Comparison of ENCODE assay signal across 8 cellular contexts in the genomic region with DNA sequence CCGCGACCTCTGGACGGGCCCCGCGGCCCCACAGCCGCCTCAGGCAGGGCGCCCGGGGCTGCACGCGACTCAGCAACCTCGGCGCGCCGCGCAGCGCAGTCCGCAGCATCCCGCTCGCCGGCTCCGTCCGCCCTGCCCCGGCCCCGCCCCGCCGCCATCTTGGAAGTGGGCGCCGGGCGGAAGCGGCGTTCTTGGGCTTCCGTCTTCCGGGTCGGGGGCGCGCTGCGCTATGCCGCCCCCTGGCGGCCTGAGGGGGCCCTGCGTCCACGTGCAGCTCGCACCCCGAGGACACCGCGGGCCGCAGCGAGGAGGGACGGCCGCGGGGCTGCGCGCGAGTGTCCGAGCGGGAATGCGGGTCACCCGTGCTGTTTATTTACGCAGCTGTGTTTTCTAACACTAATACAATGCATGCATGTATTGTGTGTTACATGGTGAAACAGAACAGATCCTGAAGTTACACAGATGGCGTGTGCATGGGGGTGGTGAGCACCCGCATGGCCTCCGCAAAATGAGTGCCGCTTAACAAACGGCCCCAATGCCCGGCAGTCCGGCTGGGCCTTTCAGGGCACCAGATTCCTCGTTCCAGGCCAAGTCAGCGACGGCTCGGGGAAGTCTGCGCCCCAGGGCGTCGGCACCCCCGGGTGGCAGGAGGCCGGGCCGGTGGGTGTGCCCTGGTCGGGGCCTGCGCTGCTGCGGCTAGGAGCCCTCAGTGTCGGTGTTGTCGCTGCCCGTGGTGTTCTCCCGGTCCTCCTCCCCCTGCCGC. TPM values are rescaled to one million over a fixed set of nuclear protein-coding genes. Genes with fewer than 3 reads are reported as not detected.
A peak's percentile ranks its signal among the peaks of the same experiment; 100 is the strongest.
DNase-seq lines count a peak whose midpoint lies in the region; TF ChIP-seq lines count a peak whose summit lies in the region.

Gene DNLZ, minus strand, starts transcription at position 139 of the 763 bp plus-strand sequence. Its CDS starts 30 bp downstream, at position 109.

- WGBS in SK-N-SH (ENCODE audit: low lambda C conversion rate) = 35% methylated on average over 20 of the region's 83 CpGs
- 10 to 24% methylated on average over 7 to 83 of the region's 83 CpGs for WGBS in testis, 2 donors

- no peaks in the 10 kb centered on the region for H3K9me2 ChIP-seq in SK-N-SH

- TF ChIP-seq CTCF in GM06990 (IDR thresholded peaks at IDR 0.05; ENCODE audit: insufficient read depth, low read length, poor library complexity, severe bottlenecking) = peak; percentile 74
- TF ChIP-seq CTCF in SK-N-SH (IDR thresholded peaks at IDR 0.05) = peak; percentile 85
- TF ChIP-seq CTCF in osteocyte (IDR thresholded peaks at IDR 0.05) = peak; percentile 96
- peak; percentile 99 for TF ChIP-seq CTCF in testis (IDR thresholded peaks at IDR 0.05)

- peak within 1 kb of the TSS; percentile 82 for H3K4me3 Mint-ChIP-seq in activated naive CD4-positive, alpha-beta T cell treated with anti-CD3 and anti-CD28 coated beads, Interleukin-2, amount 10 ng/mL, durations not matched to agents 7 days and 5 days
- peak within 1 kb of the TSS; percentile 81 for H3K4me3 Mint-ChIP-seq in osteocyte (ENCODE audit: unreplicated experiment)

- TF ChIP-seq RAD21 in SK-N-SH (IDR thresholded peaks at IDR 0.05; ENCODE audit: low read length) = peak; percentile 40

- H3K9me3 ChIP-seq in SK-N-SH = no peaks in the 10 kb centered on the region
- no peaks in the 10 kb centered on the region for H3K9me3 ChIP-seq in testis

- H4K20me1 ChIP-seq in SK-N-SH (ENCODE audit: insufficient read depth) = 0 out of 2 replicates have a peak, but pooled peaks cover 3% of the 10 kb centered on the region

- H3K36me3 Mint-ChIP-seq in activated naive CD4-positive, alpha-beta T cell treated with anti-CD3 and anti-CD28 coated beads, Interleukin-2, amount 10 ng/mL, durations not matched to agents 7 days and 5 days = no peaks in the 10 kb centered on the region
- H3K36me3 Mint-ChIP-seq in osteocyte (ENCODE audit: unreplicated experiment) = no peaks in the 10 kb centered on the region

- H3K4me3 ChIP-seq in GM06990 (replicated peaks; ENCODE audit: low read depth, low read length) (peak within 1 kb of the TSS; percentile 75), H7 (ENCODE audit: insufficient read depth, low read depth, low read length) (peak within 1 kb of the TSS; percentile 66), SK-N-SH (ENCODE audit: low read depth in 2 of 2, low read length in 1 of 2) (peak within 1 kb of the TSS; percentile 79 to 96), testis (peak within 1 kb of the TSS; percentile 71 to 96)

- peak within 1 kb of the TSS; percentile 88 for H3K9ac ChIP-seq in SK-N-SH

- H3K36me3 ChIP-seq in GM06990 (ENCODE audit: control insufficient read depth, insufficient read depth, low read length) (no peaks in the 10 kb centered on the region; the same call in 1 of the 2 replicates), H7 (replicated peaks; ENCODE audit: control insufficient read depth, insufficient read depth, low read length) (no peaks in the 10 kb centered on the region; the same call in 1 of the 2 replicates), SK-N-SH (replicated peaks in 1 of 2; ENCODE audit: control insufficient read depth in 1 of 2, insufficient read depth in 2 of 2, low read length in 1 of 2) (peaks cover 0 to under 1% of the 10 kb centered on the region in 2 experiments), testis (ENCODE audit: low read depth, missing control alignments) (no peaks in the 10 kb centered on the region)

- peaks cover 9% of the 10 kb centered on the region for H3K4me1 Mint-ChIP-seq in activated naive CD4-positive, alpha-beta T cell treated with anti-CD3 and anti-CD28 coated beads, Interleukin-2, amount 10 ng/mL, durations not matched to agents 7 days and 5 days
- peaks cover 2% of the 10 kb centered on the region for H3K4me1 Mint-ChIP-seq in osteocyte (ENCODE audit: unreplicated experiment)

- DNase-seq in GM06990 (ENCODE audit: extremely low read depth, insufficient read length) (peak; percentile 89), H7 (no peak), LoVo (ENCODE audit: low spot score) (peak; percentile 88), SK-N-SH (peak; percentile 94), globus pallidus (ENCODE audit: low spot score) (peak; percentile 75), osteocyte (ENCODE audit: extremely low spot score, unreplicated experiment) (peak; percentile 96), testis (peak; percentile 86)
- peak; percentile 90 for DNase-seq in activated naive CD4-positive, alpha-beta T cell treated with anti-CD3 and anti-CD28 coated beads, Interleukin-2, amount 10 ng/mL, durations not matched to agents 7 days and 5 days

- no peaks in the 10 kb centered on the region for H3K9me3 Mint-ChIP-seq in activated naive CD4-positive, alpha-beta T cell treated with anti-CD3 and anti-CD28 coated beads, Interleukin-2, amount 10 ng/mL, durations not matched to agents 7 days and 5 days
- no peaks in the 10 kb centered on the region for H3K9me3 Mint-ChIP-seq in osteocyte (ENCODE audit: unreplicated experiment)

- H3K79me2 ChIP-seq in SK-N-SH (ENCODE audit: insufficient read depth) = no peaks in the 10 kb centered on the region

- no peaks in the 10 kb centered on the region for H3K27me3 ChIP-seq in GM06990 (replicated peaks; ENCODE audit: control insufficient read depth, insufficient read depth, low read length)
- no peaks in the 10 kb centered on the region for H3K27me3 ChIP-seq in H7 (ENCODE audit: control insufficient read depth, insufficient read depth, low read length)
- no peaks in the 10 kb centered on the region for H3K27me3 ChIP-seq in SK-N-SH (ENCODE audit: insufficient read depth)
- no peaks in the 10 kb centered on the region for H3K27me3 ChIP-seq in testis

- peaks cover 4% of the 10 kb centered on the region for H3K27me3 Mint-ChIP-seq in activated naive CD4-positive, alpha-beta T cell treated with anti-CD3 and anti-CD28 coated beads, Interleukin-2, amount 10 ng/mL, durations not matched to agents 7 days and 5 days
- H3K27me3 Mint-ChIP-seq in osteocyte (ENCODE audit: unreplicated experiment) = no peaks in the 10 kb centered on the region

- H3K27ac ChIP-seq in SK-N-SH (ENCODE audit: low read depth in 2 of 2, low read length in 1 of 2) = peak within 1 kb of the TSS; percentile 75 to 96; a peak in 3 of 4 replicates
- H3K27ac ChIP-seq in testis = peak within 1 kb of the TSS; percentile 70 to 94

- intact Hi-C loops in testis (cut with DNase I; ENCODE audit: low total_unique reads) = no loop called here

- CTCF ChIA-PET in SK-N-SH (lab: Yijun Ruan, JAX) = interaction anchor here (0.6 to 6.8 kb wide), 25 partner anchors 9 to 267 kb away, joined by 3 to 65 read pairs (median 6); partner anchors contain the start of genes CARD9, ENTR1, GPSM1 and PMPCA
- CTCF ChIA-PET in activated naive CD4-positive, alpha-beta T cell treated with anti-CD3 and anti-CD28 coated beads, Interleukin-2, amount 10 ng/mL, durations not matched to agents 7 days and 5 days (lab: Charles Lee) = interaction anchor here (0.6 to 1.6 kb wide), 6 partner anchors 10 to 125 kb away, joined by 3 to 5 read pairs (median 3); no protein-coding TSS in a partner anchor

- H2AFZ ChIP-seq in SK-N-SH (ENCODE audit: low read depth) = no peak within 1 kb of the TSS

- no peak for TF ChIP-seq EP300 in SK-N-SH (IDR thresholded peaks at IDR 0.05; ENCODE audit: borderline replicate concordance in 1 of 2, low read depth in 1 of 2, low read length in 1 of 2)

- no peak for TF ChIP-seq POLR2A in testis (IDR thresholded peaks at IDR 0.05)

- POLR2A ChIA-PET in SK-N-SH (lab: Yijun Ruan, JAX) = interaction anchor here (0.7 to 3.8 kb wide), 8 partner anchors 9 to 52 kb away, joined by 4 to 36 read pairs (median 6); partner anchors contain the start of genes CARD9, ENTR1 and PMPCA

- H3K4me1 ChIP-seq in SK-N-SH (ENCODE audit: control insufficient read depth in 1 of 2, insufficient read depth in 2 of 2, low read depth in 1 of 2, low read length in 1 of 2) (peaks cover 0 to 61% of the 10 kb centered on the region in 2 experiments; a peak in 1 of 4 replicates), testis (peaks cover 7% of the 10 kb centered on the region)

- peak within 1 kb of the TSS; percentile 92 for H3K27ac Mint-ChIP-seq in activated naive CD4-positive, alpha-beta T cell treated with anti-CD3 and anti-CD28 coated beads, Interleukin-2, amount 10 ng/mL, durations not matched to agents 7 days and 5 days
- H3K27ac Mint-ChIP-seq in osteocyte (ENCODE audit: unreplicated experiment) = peak within 1 kb of the TSS; percentile 79

- peak within 1 kb of the TSS; percentile 80 for H3K4me2 ChIP-seq in SK-N-SH

- H3F3A ChIP-seq in SK-N-SH (replicated peaks; ENCODE audit: insufficient read depth) = no peaks in the 10 kb centered on the region

TF ChIP-seq in SK-N-SH, 30 proteins besides CTCF, POLR2A, EP300 and RAD21 (continues in another document):
- TF ChIP-seq, protein P1, sequence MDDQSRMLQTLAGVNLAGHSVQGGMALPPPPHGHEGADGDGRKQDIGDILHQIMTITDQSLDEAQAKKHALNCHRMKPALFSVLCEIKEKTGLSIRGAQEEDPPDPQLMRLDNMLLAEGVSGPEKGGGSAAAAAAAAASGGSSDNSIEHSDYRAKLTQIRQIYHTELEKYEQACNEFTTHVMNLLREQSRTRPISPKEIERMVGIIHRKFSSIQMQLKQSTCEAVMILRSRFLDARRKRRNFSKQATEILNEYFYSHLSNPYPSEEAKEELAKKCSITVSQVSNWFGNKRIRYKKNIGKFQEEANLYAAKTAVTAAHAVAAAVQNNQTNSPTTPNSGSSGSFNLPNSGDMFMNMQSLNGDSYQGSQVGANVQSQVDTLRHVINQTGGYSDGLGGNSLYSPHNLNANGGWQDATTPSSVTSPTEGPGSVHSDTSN (IDR thresholded peaks at IDR 0.05) = 0 out of 2 replicates have a peak, but pooled peaks have one; percentile 31
- TF ChIP-seq CHD2 (IDR thresholded peaks at IDR 0.05; ENCODE audit: low read length, partially characterized antibody) (peak; percentile 75), MXI1 (IDR thresholded peaks at IDR 0.05; ENCODE audit: low read depth, low read length) (peak; percentile 76), TCF12 (IDR thresholded peaks at IDR 0.05) (peak; percentile 5; the same call in 1 of the 2 replicates), POLR2AphosphoS5 (IDR thresholded peaks at IDR 0.05; ENCODE audit: low read depth, low read length) (peak; percentile 43), TAF1 (IDR thresholded peaks at IDR 0.05; ENCODE audit: borderline replicate concordance, low read depth, low read length) (peak; percentile 71; the same call in 1 of the 2 replicates), MAX (IDR thresholded peaks at IDR 0.05; ENCODE audit: low read depth) (peak; percentile 100)

RNA-seq across cellular contexts. Expression of gene DNLZ, which starts in this region (rescaled TPM):
- 11.2 and 20.2 TPM in 2 replicates for total RNA-seq in H7 (2014; rRNA removed; shearing (Covaris generic))
- polyA plus RNA-seq in SK-N-SH (2012; rRNA removed) (24.5 and 40.6 TPM in 2 replicates), testis (ENCODE audit: insufficient read depth, low read depth, low replicate concordance) (14.0 TPM)
- polyA plus RNA-seq in SK-N-SH (2012; cell fraction: cytosol; rRNA removed) = 21.5 and 26.9 TPM in 2 replicates
- polyA plus RNA-seq in SK-N-SH (2012; cell fraction: nucleus; rRNA removed) = 20.8 and 42.6 TPM in 2 replicates
- total RNA-seq in osteocyte (16.6 and 17.6 TPM in 2 replicates), testis (10 to 100 TPM; 48.2 to 51.1 TPM)
